ENCODE assay signal across 9 cellular contexts in the genomic region with DNA sequence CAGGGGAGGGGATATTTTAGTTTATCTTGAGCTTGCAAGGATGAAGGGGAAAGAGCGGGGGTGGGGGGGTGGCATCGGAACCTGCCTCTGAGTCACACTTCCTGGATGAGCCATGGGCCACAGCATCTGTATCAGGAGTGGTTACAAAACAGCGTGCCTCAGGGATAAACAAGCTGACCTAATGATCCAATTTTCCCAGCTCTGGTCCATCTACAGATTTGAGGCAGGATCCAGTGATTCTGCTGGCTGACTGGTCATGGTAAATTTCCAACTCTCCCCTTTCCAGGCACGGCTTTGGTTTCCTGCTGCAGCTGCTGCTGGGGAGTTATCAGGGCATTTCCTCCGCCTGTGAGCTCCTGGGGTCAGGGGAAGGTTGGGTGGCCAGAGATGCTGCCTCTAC. TPM values are rescaled to one million over a fixed set of nuclear protein-coding genes. Genes with fewer than 3 reads are reported as not detected.
DNase-seq lines count a peak whose midpoint lies in the region; ATAC-seq and TF ChIP-seq lines count a peak whose summit lies in the region.
"Had no signal": no experiment of that assay in that cellular context is flagged by ENCODE, and none has a peak within 500 bp of the region (broad histone marks: within the 10 kb centered on the region; RNA-seq: fewer than 3 reads in every experiment).

No MANE protein-coding gene starts in this region.

- CTCF ChIA-PET in CD8-positive, alpha-beta memory T cell (lab: Charles Lee), result interaction anchor here (0.5 to 3.2 kb wide), 5 partner anchors 16 to 150 kb away, joined by 3 to 19 read pairs (median 3); a partner anchor contains a TSS

- H3K27me3 Mint-ChIP-seq in CD8-positive, alpha-beta memory T cell, result no peaks in the 10 kb centered on the region
- H3K27me3 Mint-ChIP-seq in activated naive CD8-positive, alpha-beta T cell treated with anti-CD3 and anti-CD28 coated beads for 36 hours, result no peaks in the 10 kb centered on the region
- H3K27me3 Mint-ChIP-seq in mesothelial cell of epicardium (ENCODE audit: low read depth), result no peaks in the 10 kb centered on the region

- DNase-seq in CD8-positive, alpha-beta memory T cell, result peak in 4 of 5 donors; percentile 27 to 67 (median 36)
- DNase-seq in SJCRH30, result peak; percentile 93 to 97
- peak; percentile 59 for DNase-seq in activated naive CD8-positive, alpha-beta T cell treated with anti-CD3 and anti-CD28 coated beads for 36 hours
- peak in 1 of 2 donors; percentile 80 for DNase-seq in upper lobe of left lung
- no peak for DNase-seq in NCI-H345 treated with DMSO at 0.1 percent for 48 hours (lab: John Stamatoyannopoulos, UW; ENCODE audit: unreplicated experiment)
- DNase-seq in middle frontal gyrus (ENCODE audit: extremely low spot score, low spot score), result no peak
- no peak for DNase-seq in mesothelial cell of epicardium (ENCODE audit: low spot score in 2 of 2, unreplicated experiment in 2 of 2)

- TF ChIP-seq RAD21 in liver (IDR thresholded peaks at IDR 0.05), result no peak

- no peak for TF ChIP-seq POLR2A in upper lobe of left lung (IDR thresholded peaks at IDR 0.05)

- 65% methylated on average over 5 of the region's 5 CpGs for WGBS in liver
- WGBS in upper lobe of left lung, 2 donors, result 19 to 37% methylated on average over 5 of the region's 5 CpGs

- H3K4me3 Mint-ChIP-seq in CD8-positive, alpha-beta memory T cell, result peak overlapping the region; percentile 32 to 74 (median 46)
- peak overlapping the region; percentile 33 for H3K4me3 Mint-ChIP-seq in activated naive CD8-positive, alpha-beta T cell treated with anti-CD3 and anti-CD28 coated beads for 36 hours
- H3K4me3 Mint-ChIP-seq in mesothelial cell of epicardium, result no peak overlapping the region

- POLR2A ChIA-PET in CD8-positive, alpha-beta memory T cell (lab: Charles Lee), result interaction anchor here (0.6 to 1.0 kb wide), 3 partner anchors 11 to 32 kb away, joined by 3 read pairs; no protein-coding TSS in a partner anchor

- peak in 1 of 4 donors; percentile 63 for TF ChIP-seq EP300 in upper lobe of left lung (IDR thresholded peaks at IDR 0.05)

- H3K9ac ChIP-seq in liver (ENCODE audit: low read depth in 1 of 2, low read length in 2 of 2), result no peak overlapping the region

- H3K4me3 ChIP-seq in CD8-positive, alpha-beta memory T cell (ENCODE audit: low read length), result no peak overlapping the region
- H3K4me3 ChIP-seq in SJCRH30 (no peak overlapping the region), liver (ENCODE audit: low read depth in 1 of 3, low read length in 3 of 3) (no peak overlapping the region), upper lobe of left lung (no peak overlapping the region)
- H3K4me3 ChIP-seq: mucosa of descending colon had no signal

- no peak for ATAC-seq in upper lobe of left lung (ENCODE audit: low FRiP score in 2 of 2)
- ATAC-seq: mucosa of descending colon had no signal

- TF ChIP-seq CTCF in liver (IDR thresholded peaks at IDR 0.05; ENCODE audit: low read depth, low read length, missing input control) (no peak), upper lobe of left lung (IDR thresholded peaks at IDR 0.05) (no peak), mesothelial cell of epicardium (IDR thresholded peaks at IDR 0.05; ENCODE audit: unreplicated experiment) (no peak)

- H3K9me3 Mint-ChIP-seq in CD8-positive, alpha-beta memory T cell, result peaks cover 0 to 9% (median 4%) of the 10 kb centered on the region in 5 donors
- H3K9me3 Mint-ChIP-seq in activated naive CD8-positive, alpha-beta T cell treated with anti-CD3 and anti-CD28 coated beads for 36 hours, result peaks cover 12% of the 10 kb centered on the region
- peaks cover 22% of the 10 kb centered on the region for H3K9me3 Mint-ChIP-seq in mesothelial cell of epicardium

- no peak overlapping the region for H3K27ac ChIP-seq in CD8-positive, alpha-beta memory T cell (ENCODE audit: low read depth, low read length)
- H3K27ac ChIP-seq in SJCRH30 (peak overlapping the region; percentile 83), liver (ENCODE audit: low read depth in 1 of 2, low read length in 2 of 2) (peak overlapping the region; percentile 51 to 75), upper lobe of left lung (peak overlapping the region; percentile 27 to 71 (median 64))

- no peaks in the 10 kb centered on the region for H3K9me3 ChIP-seq in CD8-positive, alpha-beta memory T cell (ENCODE audit: low read length)
- H3K9me3 ChIP-seq in SJCRH30 (replicated peaks) (peaks cover 16% of the 10 kb centered on the region), liver (ENCODE audit: control insufficient read depth in 4 of 4, low read length in 3 of 4) (no peaks in the 10 kb centered on the region), upper lobe of left lung (peaks cover 0 to 8% (median 0%) of the 10 kb centered on the region in 4 donors)

- H3K36me3 ChIP-seq in CD8-positive, alpha-beta memory T cell (ENCODE audit: insufficient read depth, low read length), result no peaks in the 10 kb centered on the region
- H3K36me3 ChIP-seq in SJCRH30 (no peaks in the 10 kb centered on the region), liver (ENCODE audit: control insufficient read depth in 4 of 4, insufficient read depth in 3 of 4, low read depth in 1 of 4, low read length in 3 of 4) (no peaks in the 10 kb centered on the region), upper lobe of left lung (no peaks in the 10 kb centered on the region)

- H3K27me3 ChIP-seq in CD8-positive, alpha-beta memory T cell (ENCODE audit: insufficient read depth, low read length, poor library complexity, severe bottlenecking), result no peaks in the 10 kb centered on the region
- H3K27me3 ChIP-seq in SJCRH30 (no peaks in the 10 kb centered on the region), liver (ENCODE audit: control insufficient read depth in 4 of 4, insufficient read depth in 4 of 4, low read length in 3 of 4) (no peaks in the 10 kb centered on the region), upper lobe of left lung (no peaks in the 10 kb centered on the region)

- peaks cover 0 to 4% (median 0%) of the 10 kb centered on the region in 3 donors for H3K36me3 Mint-ChIP-seq in CD8-positive, alpha-beta memory T cell
- H3K36me3 Mint-ChIP-seq in activated naive CD8-positive, alpha-beta T cell treated with anti-CD3 and anti-CD28 coated beads for 36 hours, result peaks cover 8% of the 10 kb centered on the region
- H3K36me3 Mint-ChIP-seq in mesothelial cell of epicardium, result peaks cover 2% of the 10 kb centered on the region

- H3K27ac Mint-ChIP-seq in CD8-positive, alpha-beta memory T cell, result peak overlapping the region; percentile 34 to 84 (median 66)
- H3K27ac Mint-ChIP-seq in activated naive CD8-positive, alpha-beta T cell treated with anti-CD3 and anti-CD28 coated beads for 36 hours, result peak overlapping the region; percentile 64
- H3K27ac Mint-ChIP-seq in mesothelial cell of epicardium, result no peak overlapping the region

- H3K4me1 ChIP-seq in CD8-positive, alpha-beta memory T cell (ENCODE audit: insufficient read depth, low read length), result peaks cover 30% of the 10 kb centered on the region
- H3K4me1 ChIP-seq in SJCRH30 (peaks cover 13% of the 10 kb centered on the region), liver (ENCODE audit: control insufficient read depth in 4 of 4, insufficient read depth in 4 of 4, low read length in 3 of 4) (peaks cover 2 to 16% (median 9%) of the 10 kb centered on the region in 4 donors), upper lobe of left lung (peaks cover 14 to 29% (median 24%) of the 10 kb centered on the region in 4 donors)

- H3K4me1 Mint-ChIP-seq in CD8-positive, alpha-beta memory T cell, result peaks cover 29 to 47% (median 47%) of the 10 kb centered on the region in 3 donors
- peaks cover 52% of the 10 kb centered on the region for H3K4me1 Mint-ChIP-seq in activated naive CD8-positive, alpha-beta T cell treated with anti-CD3 and anti-CD28 coated beads for 36 hours
- peaks cover 3% of the 10 kb centered on the region for H3K4me1 Mint-ChIP-seq in mesothelial cell of epicardium

TF ChIP-seq in liver, 16 proteins besides CTCF, POLR2A, EP300 and RAD21 (continues in another document):
- TF ChIP-seq FOXA1 (IDR thresholded peaks at IDR 0.05) (no peak), RXRA (IDR thresholded peaks at IDR 0.05) (peak; percentile 29 to 39), JUND (IDR thresholded peaks at IDR 0.05) (peak; percentile 53 to 54), SP1 (IDR thresholded peaks at IDR 0.05) (peak; percentile 59), EGR1 (IDR thresholded peaks at IDR 0.05; ENCODE audit: low read depth in 2 of 2) (no peak)
- TF ChIP-seq, protein P1, sequence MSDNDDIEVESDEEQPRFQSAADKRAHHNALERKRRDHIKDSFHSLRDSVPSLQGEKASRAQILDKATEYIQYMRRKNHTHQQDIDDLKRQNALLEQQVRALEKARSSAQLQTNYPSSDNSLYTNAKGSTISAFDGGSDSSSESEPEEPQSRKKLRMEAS (IDR thresholded peaks at IDR 0.05), result peak; percentile 31
- TF ChIP-seq, protein P2, sequence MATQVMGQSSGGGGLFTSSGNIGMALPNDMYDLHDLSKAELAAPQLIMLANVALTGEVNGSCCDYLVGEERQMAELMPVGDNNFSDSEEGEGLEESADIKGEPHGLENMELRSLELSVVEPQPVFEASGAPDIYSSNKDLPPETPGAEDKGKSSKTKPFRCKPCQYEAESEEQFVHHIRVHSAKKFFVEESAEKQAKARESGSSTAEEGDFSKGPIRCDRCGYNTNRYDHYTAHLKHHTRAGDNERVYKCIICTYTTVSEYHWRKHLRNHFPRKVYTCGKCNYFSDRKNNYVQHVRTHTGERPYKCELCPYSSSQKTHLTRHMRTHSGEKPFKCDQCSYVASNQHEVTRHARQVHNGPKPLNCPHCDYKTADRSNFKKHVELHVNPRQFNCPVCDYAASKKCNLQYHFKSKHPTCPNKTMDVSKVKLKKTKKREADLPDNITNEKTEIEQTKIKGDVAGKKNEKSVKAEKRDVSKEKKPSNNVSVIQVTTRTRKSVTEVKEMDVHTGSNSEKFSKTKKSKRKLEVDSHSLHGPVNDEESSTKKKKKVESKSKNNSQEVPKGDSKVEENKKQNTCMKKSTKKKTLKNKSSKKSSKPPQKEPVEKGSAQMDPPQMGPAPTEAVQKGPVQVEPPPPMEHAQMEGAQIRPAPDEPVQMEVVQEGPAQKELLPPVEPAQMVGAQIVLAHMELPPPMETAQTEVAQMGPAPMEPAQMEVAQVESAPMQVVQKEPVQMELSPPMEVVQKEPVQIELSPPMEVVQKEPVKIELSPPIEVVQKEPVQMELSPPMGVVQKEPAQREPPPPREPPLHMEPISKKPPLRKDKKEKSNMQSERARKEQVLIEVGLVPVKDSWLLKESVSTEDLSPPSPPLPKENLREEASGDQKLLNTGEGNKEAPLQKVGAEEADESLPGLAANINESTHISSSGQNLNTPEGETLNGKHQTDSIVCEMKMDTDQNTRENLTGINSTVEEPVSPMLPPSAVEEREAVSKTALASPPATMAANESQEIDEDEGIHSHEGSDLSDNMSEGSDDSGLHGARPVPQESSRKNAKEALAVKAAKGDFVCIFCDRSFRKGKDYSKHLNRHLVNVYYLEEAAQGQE (IDR thresholded peaks at IDR 0.05), result no peak

RNA-seq across cellular contexts. Expression of a gene that starts 4.8 kb away (rescaled TPM):
- 10 to 100 TPM; 44.1 to 47.6 TPM for total RNA-seq in CD8-positive, alpha-beta memory T cell
- polyA plus RNA-seq in CD8-positive, alpha-beta memory T cell, result 96.3 TPM
- total RNA-seq in SJCRH30 (2014; rRNA removed; shearing (Covaris generic)), result 51.7 and 52.4 TPM in 2 replicates
- 100 to 1,000 TPM; 100 to 105 TPM for total RNA-seq in activated naive CD8-positive, alpha-beta T cell treated with anti-CD3 and anti-CD28 coated beads for 36 hours
- total RNA-seq in liver, result 10 to 100 TPM; 17.3 to 18.1 TPM
- polyA plus RNA-seq in liver, result 10 to 100 TPM; 27.7 to 27.9 TPM
- total RNA-seq in upper lobe of left lung, result 100 to 1,000 TPM; 131 to 481 (median 261) TPM
- total RNA-seq in mesothelial cell of epicardium, result 17.4 to 20.0 TPM (median 17.5 TPM) in 3 replicates

Comparison
In these comparisons a context has a peak if more than half of its experiments do, and no peak if none do; other contexts are left out.
1. DNase-seq: peak in CD8-positive, alpha-beta memory T cell (4 of 5), SJCRH30 (2 of 2) and activated naive CD8-positive, alpha-beta T cell treated with anti-CD3 and anti-CD28 coated beads for 36 hours (single experiment); none in NCI-H345 treated with DMSO at 0.1 percent for 48 hours (single experiment), middle frontal gyrus (single experiment) and mesothelial cell of epicardium (0 of 2).